Comparison of ENCODE assay signal across 14 cellular contexts in genomic region chr21:44243980-44244379, GRCh38. TPM values are rescaled to one million over a fixed set of nuclear protein-coding genes. Genes with fewer than 3 reads are reported as not detected.
DNase-seq lines count a peak whose midpoint lies in the region; ATAC-seq, FAIRE-seq and TF ChIP-seq lines count a peak whose summit lies in the region.
"Not testable (repeated sequence)": the region's sequence is repeated elsewhere in the genome, so short reads cannot be mapped to it uniquely, and the experiment has no call there.
"Had no signal": no experiment of that assay in that cellular context is flagged by ENCODE, and none has a peak within 500 bp of the region (broad histone marks: within the 10 kb centered on the region; RNA-seq: fewer than 3 reads in every experiment).

No MANE protein-coding gene starts in this region.

- H3K23me2 ChIP-seq in H1 (ENCODE audit: low read depth, low read length), result not testable (repeated sequence)

- not testable (repeated sequence) for H3K23ac ChIP-seq in H1 (ENCODE audit: insufficient read length)

- H3K4me3 Mint-ChIP-seq in WTC11; stimulated activated memory B cell treated with anti-CD40 and anti-IgM and Interleukin-4, amounts not matched to agents 10 μg/mL and 1 μg/mL and 100 μg/mL, for 72 hours: not testable (repeated sequence)

- not testable (repeated sequence) for H2AFZ ChIP-seq in H1 (ENCODE audit: low read length)

- peak; percentile 87 for FAIRE-seq in H1 (lab: Jason Lieb, UNC)

- H2BK5ac ChIP-seq in H1 (ENCODE audit: low read depth, low read length), result not testable (repeated sequence)

- DNase-seq in WTC11 (ENCODE audit: low spot score); H1 (ENCODE audit: low read depth in 1 of 2, low spot score in 2 of 2): not testable (repeated sequence)

- H3K9ac ChIP-seq in H1 (replicated peaks in 1 of 4; ENCODE audit: extremely low read depth in 1 of 4, low read depth in 3 of 4, low read length in 3 of 4), result not testable (repeated sequence)

- H4K8ac ChIP-seq in H1 (ENCODE audit: extremely low read depth, insufficient read depth, low read length), result not testable (repeated sequence)

- peak; percentile 44 for ATAC-seq in GM18519 (IDR thresholded peaks at IDR 0.05; ENCODE audit: low FRiP score, unreplicated experiment)
- ATAC-seq in GM19397 (IDR thresholded peaks at IDR 0.05; ENCODE audit: unreplicated experiment), result peak; percentile 41
- peak; percentile 47 for ATAC-seq in GM21737 (IDR thresholded peaks at IDR 0.05; ENCODE audit: unreplicated experiment)
- ATAC-seq in HG02970 (IDR thresholded peaks at IDR 0.05; ENCODE audit: low FRiP score, unreplicated experiment), result peak; percentile 34
- peak; percentile 58 for ATAC-seq in HG03354 (IDR thresholded peaks at IDR 0.05; ENCODE audit: poor library complexity, severe bottlenecking, unreplicated experiment)
- peak; percentile 13 for ATAC-seq in WTC11
- peak; percentile 79 for ATAC-seq in stimulated activated memory B cell treated with anti-CD40 and anti-IgM and Interleukin-4, amounts not matched to agents 10 μg/mL and 1 μg/mL and 100 μg/mL, for 72 hours

- not testable (repeated sequence) for H3K9me3 Mint-ChIP-seq in WTC11; stimulated activated memory B cell treated with anti-CD40 and anti-IgM and Interleukin-4, amounts not matched to agents 10 μg/mL and 1 μg/mL and 100 μg/mL, for 72 hours

- TF ChIP-seq CTCF in WTC11 (IDR thresholded peaks at IDR 0.05); H1 (IDR thresholded peaks at IDR 0.05; ENCODE audit: control extremely low read depth in 1 of 3, insufficient read depth in 1 of 3, low read depth in 1 of 3, low read length in 3 of 3): not testable (repeated sequence)

- H3K14ac ChIP-seq in H1 (ENCODE audit: insufficient read length), result not testable (repeated sequence)

- not testable (repeated sequence) for TF ChIP-seq POLR2A in H1 (IDR thresholded peaks at IDR 0.05; ENCODE audit: control extremely low read depth in 1 of 2, low read depth in 2 of 2, low read length in 2 of 2)

- not testable (repeated sequence) for H3K56ac ChIP-seq in H1 (replicated peaks; ENCODE audit: insufficient read length, low read depth, low read length)

- H3K36me3 ChIP-seq in H1 (ENCODE audit: control insufficient read depth in 2 of 4, insufficient read depth in 4 of 4, low read length in 3 of 4), result not testable (repeated sequence)

- not testable (repeated sequence) for H4K20me1 ChIP-seq in H1 (replicated peaks in 1 of 2; ENCODE audit: control insufficient read depth in 1 of 2, insufficient read depth in 2 of 2, low read length in 2 of 2)

- not testable (repeated sequence) for H3K27ac Mint-ChIP-seq in WTC11; stimulated activated memory B cell treated with anti-CD40 and anti-IgM and Interleukin-4, amounts not matched to agents 10 μg/mL and 1 μg/mL and 100 μg/mL, for 72 hours

- H2BK20ac ChIP-seq in H1 (ENCODE audit: low read length), result not testable (repeated sequence)

- TF ChIP-seq EP300 in H1 (IDR thresholded peaks at IDR 0.05; ENCODE audit: borderline replicate concordance in 1 of 2, low read depth in 2 of 2, low read length in 2 of 2), result not testable (repeated sequence)

- not testable (repeated sequence) for H3K79me2 ChIP-seq in H1 (ENCODE audit: control insufficient read depth in 1 of 2, insufficient read depth in 2 of 2, low read length in 2 of 2)

- H3K4me2 ChIP-seq in H1 (ENCODE audit: insufficient read depth in 1 of 2, low read depth in 2 of 2, low read length in 2 of 2), result not testable (repeated sequence)

- not testable (repeated sequence) for H3K27me3 Mint-ChIP-seq in WTC11 (ENCODE audit: low read depth); stimulated activated memory B cell treated with anti-CD40 and anti-IgM and Interleukin-4, amounts not matched to agents 10 μg/mL and 1 μg/mL and 100 μg/mL, for 72 hours

- H3K18ac ChIP-seq in H1 (ENCODE audit: extremely low read depth, low read length), result not testable (repeated sequence)

- not testable (repeated sequence) for TF ChIP-seq RAD21 in H1 (IDR thresholded peaks at IDR 0.05 in 1 of 2, conservative IDR thresholded peaks at IDR 0.05 in 1 of 2; ENCODE audit: low read depth in 2 of 2, low read length in 2 of 2)

- not testable (repeated sequence) for H2BK12ac ChIP-seq in H1 (ENCODE audit: low read depth, low read length)

- H2BK120ac ChIP-seq in H1 (replicated peaks; ENCODE audit: low read depth, low read length), result not testable (repeated sequence)

- H3K4me1 Mint-ChIP-seq in WTC11; stimulated activated memory B cell treated with anti-CD40 and anti-IgM and Interleukin-4, amounts not matched to agents 10 μg/mL and 1 μg/mL and 100 μg/mL, for 72 hours: not testable (repeated sequence)

- not testable (repeated sequence) for H3K4ac ChIP-seq in H1 (replicated peaks; ENCODE audit: insufficient read length, low read depth, low read length)

- POLR2A ChIA-PET in WTC11 (lab: Charles Lee); H1 (lab: Charles Lee; ENCODE audit: partially characterized antibody): not testable (repeated sequence)

- not testable (repeated sequence) for H3K27me3 ChIP-seq in H1 (replicated peaks in 1 of 4; ENCODE audit: control insufficient read depth in 3 of 4, extremely low read depth in 1 of 4, insufficient read depth in 3 of 4, low read length in 3 of 4)

- not testable (repeated sequence) for H2BK15ac ChIP-seq in H1 (ENCODE audit: low read length)

- H3K27ac ChIP-seq in H1 (ENCODE audit: low read depth, low read length), result not testable (repeated sequence)

- H2AK5ac ChIP-seq in H1 (ENCODE audit: low read depth, low read length), result not testable (repeated sequence)

- H3K4me1 ChIP-seq in H1 (replicated peaks in 1 of 4; ENCODE audit: control insufficient read depth in 3 of 4, insufficient read depth in 4 of 4, low read length in 3 of 4), result not testable (repeated sequence)

- H4K91ac ChIP-seq in H1 (replicated peaks; ENCODE audit: insufficient read length, low read length), result not testable (repeated sequence)

- H3K36me3 Mint-ChIP-seq in WTC11; stimulated activated memory B cell treated with anti-CD40 and anti-IgM and Interleukin-4, amounts not matched to agents 10 μg/mL and 1 μg/mL and 100 μg/mL, for 72 hours: not testable (repeated sequence)

- not testable (repeated sequence) for H3K79me1 ChIP-seq in H1 (ENCODE audit: low read depth, low read length)

- H3K9me3 ChIP-seq in H1 (ENCODE audit: insufficient read depth in 2 of 2, low read depth in 1 of 2, low read length in 1 of 2), result not testable (repeated sequence)

- H3K4me3 ChIP-seq in H1 (ENCODE audit: extremely low read depth in 1 of 4, insufficient read depth in 2 of 4, low read depth in 3 of 4, low read length in 4 of 4), result not testable (repeated sequence)

- no CpG with 5 or more reads among the region's 15 CpGs for WGBS in H1 (ENCODE audit: extremely low coverage in 1 of 2, insufficient coverage in 1 of 2, insufficient read length in 1 of 2, insufficient replicate concordance in 2 of 2, low coverage in 1 of 2, low lambda C conversion rate in 2 of 2, missing lambda C conversion rate in 1 of 2), 2 experiments

- not testable (repeated sequence) for H4K5ac ChIP-seq in H1 (ENCODE audit: insufficient read length, low read depth, low read length)

- CTCF ChIA-PET in WTC11 (lab: Charles Lee); H1 (lab: Charles Lee; ENCODE audit: partially characterized antibody): not testable (repeated sequence)

RNA-seq across cellular contexts. Expression of gene ICOSLG, which starts 3.2 kb away (rescaled TPM):
- total RNA-seq in WTC11 (2021), result 5.8 to 9.0 TPM (median 5.9 TPM) in 3 replicates
- 5.5 and 6.7 TPM in 2 replicates for total RNA-seq in H1 (2021; fragmentation: NEBNext Ultra II Directional; extraction: Animal tissue kit (Norgen Biotek cat#: 25700))
- 2.3 and 3.1 TPM in 2 replicates for polyA plus RNA-seq in H1 (2011; rRNA removed)
- 1.8 TPM for polyA plus RNA-seq in H1 (2011; cell fraction: cytosol; rRNA removed)
- 6.0 TPM for polyA plus RNA-seq in H1 (2011; cell fraction: nucleus; rRNA removed)
- 3.7 to 5.6 TPM (median 4.5 TPM) in 4 replicates for polyA plus RNA-seq in H1 (2012, experiment 1 of 2)
- polyA plus RNA-seq in H1 (2012, experiment 2 of 2), result 4.1 TPM
- 4.3 TPM for polyA plus RNA-seq in H1 (2013, experiment 1 of 2)
- polyA plus RNA-seq in H1 (2013, experiment 2 of 2), result 4.6 TPM
- polyA minus RNA-seq in H1 (2011; rRNA and poly(A)+ RNA removed), result 4.8 and 7.4 TPM in 2 replicates
- 2.3 TPM for polyA minus RNA-seq in H1 (2011; cell fraction: cytosol; rRNA and poly(A)+ RNA removed)
- polyA minus RNA-seq in H1 (2011; cell fraction: nucleus; rRNA and poly(A)+ RNA removed), result 3.5 TPM

RNA-seq across cellular contexts. Expression of gene DNMT3L, which starts 17.7 kb away (rescaled TPM):
- total RNA-seq in WTC11 (2021), result not detected in 3 replicates
- not detected in 2 replicates for total RNA-seq in H1 (2021; fragmentation: NEBNext Ultra II Directional; extraction: Animal tissue kit (Norgen Biotek cat#: 25700))
- polyA plus RNA-seq in H1 (2011; rRNA removed), result 0.06 and 0.30 TPM in 2 replicates
- polyA plus RNA-seq in H1 (2011; cell fraction: cytosol; rRNA removed), result 0.05 TPM
- 0.13 TPM for polyA plus RNA-seq in H1 (2011; cell fraction: nucleus; rRNA removed)
- not detected in 4 replicates for polyA plus RNA-seq in H1 (2012, experiment 1 of 2)
- polyA plus RNA-seq in H1 (2012, experiment 2 of 2), result not detected
- polyA plus RNA-seq in H1 (2013, experiment 1 of 2), result 0.12 TPM
- polyA plus RNA-seq in H1 (2013, experiment 2 of 2), result 0.09 TPM
- polyA minus RNA-seq in H1 (2011; rRNA and poly(A)+ RNA removed), result 0.28 TPM in 1 of 2 replicates, not detected in the other
- not detected for polyA minus RNA-seq in H1 (2011; cell fraction: cytosol; rRNA and poly(A)+ RNA removed)
- polyA minus RNA-seq in H1 (2011; cell fraction: nucleus; rRNA and poly(A)+ RNA removed), result not detected
- total RNA-seq: heart right ventricle, lung microvascular endothelial cell, prostate gland, Right ventricle myocardium superior, spleen, transverse colon had no signal
- polyA plus RNA-seq: heart right ventricle, spleen had no signal

RNA-seq across cellular contexts. Expression of gene AIRE, which starts 41.7 kb away (rescaled TPM):
- total RNA-seq in WTC11 (2021), result 0.05 to 0.09 TPM in 2 of 3 replicates, not detected in the other
- 0.10 TPM in 1 of 2 replicates, not detected in the other for total RNA-seq in H1 (2021; fragmentation: NEBNext Ultra II Directional; extraction: Animal tissue kit (Norgen Biotek cat#: 25700))
- 0.09 and 0.20 TPM in 2 replicates for polyA plus RNA-seq in H1 (2011; rRNA removed)
- polyA plus RNA-seq in H1 (2011; cell fraction: cytosol; rRNA removed), result 0.10 TPM
- 1.0 TPM for polyA plus RNA-seq in H1 (2011; cell fraction: nucleus; rRNA removed)
- polyA plus RNA-seq in H1 (2012, experiment 1 of 2), result 0.16 to 0.23 TPM (median 0.20 TPM) in 3 of 4 replicates, not detected in the other
- polyA plus RNA-seq in H1 (2012, experiment 2 of 2), result 0.09 TPM
- 0.02 TPM for polyA plus RNA-seq in H1 (2013, experiment 1 of 2)
- not detected for polyA plus RNA-seq in H1 (2013, experiment 2 of 2)
- polyA minus RNA-seq in H1 (2011; rRNA and poly(A)+ RNA removed), result 0.06 and 0.10 TPM in 2 replicates
- not detected for polyA minus RNA-seq in H1 (2011; cell fraction: cytosol; rRNA and poly(A)+ RNA removed)
- 0.30 TPM for polyA minus RNA-seq in H1 (2011; cell fraction: nucleus; rRNA and poly(A)+ RNA removed)
- total RNA-seq: lung microvascular endothelial cell, prostate gland, Right ventricle myocardium superior, transverse colon had no signal

RNA-seq across cellular contexts. Expression of gene PFKL, which starts 55.9 kb away (rescaled TPM):
- total RNA-seq in WTC11 (2021), result 134 to 151 TPM (median 143 TPM) in 3 replicates
- 76.7 and 82.3 TPM in 2 replicates for total RNA-seq in H1 (2021; fragmentation: NEBNext Ultra II Directional; extraction: Animal tissue kit (Norgen Biotek cat#: 25700))
- polyA plus RNA-seq in H1 (2011; rRNA removed), result 80.2 and 106 TPM in 2 replicates
- 87.2 TPM for polyA plus RNA-seq in H1 (2011; cell fraction: cytosol; rRNA removed)
- 210 TPM for polyA plus RNA-seq in H1 (2011; cell fraction: nucleus; rRNA removed)
- 40.8 to 95.9 TPM (median 88.0 TPM) in 4 replicates for polyA plus RNA-seq in H1 (2012, experiment 1 of 2)
- polyA plus RNA-seq in H1 (2012, experiment 2 of 2), result 60.1 TPM
- 42.3 TPM for polyA plus RNA-seq in H1 (2013, experiment 1 of 2)
- polyA plus RNA-seq in H1 (2013, experiment 2 of 2), result 40.2 TPM
- polyA minus RNA-seq in H1 (2011; rRNA and poly(A)+ RNA removed), result 32.1 and 43.0 TPM in 2 replicates
- polyA minus RNA-seq in H1 (2011; cell fraction: cytosol; rRNA and poly(A)+ RNA removed), result 45.9 TPM
- polyA minus RNA-seq in H1 (2011; cell fraction: nucleus; rRNA and poly(A)+ RNA removed), result 49.0 TPM

Comparison
In these comparisons a context has a peak if more than half of its experiments do, and no peak if none do; other contexts are left out.
1. ATAC-seq: peak in every context shown above with its lines; median percentile 79 in stimulated activated memory B cell treated with anti-CD40 and anti-IgM and Interleukin-4, amounts not matched to agents 10 μg/mL and 1 μg/mL and 100 μg/mL, for 72 hours; 58 in HG03354; 47 in GM21737; 44 in GM18519; 41 in GM19397; 34 in HG02970; 13 in WTC11.